In genomic region chr5:154442801-154443200, GRCh38 we compare ENCODE assay signal across 26 cellular contexts. TPM values are rescaled to one million over a fixed set of nuclear protein-coding genes. Genes with fewer than 3 reads are reported as not detected.
"Had no signal": no experiment of that assay in that cellular context is flagged by ENCODE, and none has a peak within 500 bp of the region (broad histone marks: within the 10 kb centered on the region; RNA-seq: fewer than 3 reads in every experiment).

No MANE protein-coding gene starts in this region.

- H3K4me3 ChIP-seq: ascending aorta, body of pancreas, K562, PC-9 had no signal

- ATAC-seq: activated CD8-positive, alpha-beta memory T cell treated with anti-CD3 and anti-CD28 coated beads, Interleukin-2, amount 10 ng/mL, durations not matched to agents 7 days and 5 days; activated naive CD4-positive, alpha-beta T cell treated with anti-CD3 and anti-CD28 coated beads, Interleukin-2, amount 50 U/mL, for 72 hours; activated naive CD8-positive, alpha-beta T cell treated with anti-CD3 and anti-CD28 coated beads, Interleukin-2, amount 50 U/mL, for 24 hours; body of pancreas; K562; T-helper 17 cell had no signal

- H3K27me3 Mint-ChIP-seq: activated B cell treated with CpG ODN at 0.5 μM for 24 hours; activated CD4-positive, alpha-beta T cell treated with anti-CD3 and anti-CD28 coated beads, Interleukin-2, amount 10 ng/mL, durations not matched to agents 24 days and 14 days; activated CD8-positive, alpha-beta memory T cell treated with anti-CD3 and anti-CD28 coated beads, Interleukin-2, amount 10 ng/mL, durations not matched to agents 7 days and 5 days; activated naive CD8-positive, alpha-beta T cell treated with anti-CD3 and anti-CD28 coated beads, Interleukin-2, amount 50 U/mL, for 24 hours; activated T-cell treated with anti-CD3 and anti-CD28 coated beads, Interleukin-2, amount 50 U/mL, for 24 hours; T-helper 17 cell had no signal

- H3K27ac ChIP-seq: ascending aorta, body of pancreas, PC-9 had no signal

- H3K9me3 ChIP-seq: ascending aorta, body of pancreas had no signal

- H3K4me3 Mint-ChIP-seq: activated B cell treated with CpG ODN at 0.5 μM for 24 hours; activated CD4-positive, alpha-beta T cell treated with anti-CD3 and anti-CD28 coated beads, Interleukin-2, amount 10 ng/mL, durations not matched to agents 24 days and 14 days; activated CD8-positive, alpha-beta memory T cell treated with anti-CD3 and anti-CD28 coated beads, Interleukin-2, amount 10 ng/mL, durations not matched to agents 7 days and 5 days; activated naive CD8-positive, alpha-beta T cell treated with anti-CD3 and anti-CD28 coated beads, Interleukin-2, amount 50 U/mL, for 24 hours; activated T-cell treated with anti-CD3 and anti-CD28 coated beads, Interleukin-2, amount 50 U/mL, for 24 hours; T-helper 17 cell had no signal

- H3K27me3 ChIP-seq: ascending aorta, body of pancreas had no signal

- H3K9me3 Mint-ChIP-seq: activated B cell treated with CpG ODN at 0.5 μM for 24 hours; activated CD4-positive, alpha-beta T cell treated with anti-CD3 and anti-CD28 coated beads, Interleukin-2, amount 10 ng/mL, durations not matched to agents 24 days and 14 days; activated naive CD4-positive, alpha-beta T cell treated with anti-CD3 and anti-CD28 coated beads, Interleukin-2, amount 50 U/mL, for 72 hours; activated naive CD8-positive, alpha-beta T cell treated with anti-CD3 and anti-CD28 coated beads, Interleukin-2, amount 50 U/mL, for 24 hours; activated T-cell treated with anti-CD3 and anti-CD28 coated beads, Interleukin-2, amount 50 U/mL, for 24 hours; activated T-helper 1 cell treated with anti-CD3 and anti-CD28 coated beads, Interleukin-12 subunit alpha, Interleukin-12 subunit beta, Interleukin-2, Interleukin-4 antibody, amounts not matched to agents 30 ng/mL and 10 ng/mL and 1 ng/mL, durations not matched to agents 14 hours and 24 hours and 36 hours had no signal

- DNase-seq: activated B cell treated with CpG ODN at 0.5 μM for 24 hours; activated CD4-positive, alpha-beta T cell treated with anti-CD3 and anti-CD28 coated beads for 1 hour; activated CD4-positive, alpha-beta T cell treated with anti-CD3 and anti-CD28 coated beads, Interleukin-2, amount 10 ng/mL, durations not matched to agents 24 days and 14 days; activated CD4-positive, alpha-beta T cell treated with anti-CD3 and anti-CD28 coated beads, Interleukin-2, amount 50 U/mL, for 48 hours; activated CD8-positive, alpha-beta memory T cell treated with anti-CD3 and anti-CD28 coated beads, Interleukin-2, amount 10 ng/mL, durations not matched to agents 7 days and 5 days; activated effector memory CD4-positive, alpha-beta T cell treated with Interleukin-2 at 50 U/mL for 16 hours; activated naive CD4-positive, alpha-beta T cell; activated naive CD8-positive, alpha-beta T cell treated with anti-CD3 and anti-CD28 coated beads, Interleukin-2, amount 50 U/mL, for 24 hours; activated T-cell treated with anti-CD3 and anti-CD28 coated beads, Interleukin-2, amount 50 U/mL, for 24 hours; amniotic stem cell; body of pancreas; Karpas-422; NCI-H1105 treated with DMSO at 0.1 percent for 48 hours; NCI-H1436 treated with DMSO at 0.1 percent for 48 hours; NCI-H187; NCI-H2081; NCI-H510A treated with DMSO at 0.1 percent for 48 hours; NCI-H69; PC-9; SIG-M5; T-helper 17 cell; T-helper 9 cell had no signal

- H3K27ac Mint-ChIP-seq: activated B cell treated with CpG ODN at 0.5 μM for 24 hours; activated CD4-positive, alpha-beta T cell treated with anti-CD3 and anti-CD28 coated beads, Interleukin-2, amount 10 ng/mL, durations not matched to agents 24 days and 14 days; activated CD8-positive, alpha-beta memory T cell treated with anti-CD3 and anti-CD28 coated beads, Interleukin-2, amount 10 ng/mL, durations not matched to agents 7 days and 5 days; activated naive CD4-positive, alpha-beta T cell treated with anti-CD3 and anti-CD28 coated beads, Interleukin-2, amount 50 U/mL, for 72 hours; activated naive CD8-positive, alpha-beta T cell treated with anti-CD3 and anti-CD28 coated beads, Interleukin-2, amount 50 U/mL, for 24 hours; activated T-cell treated with anti-CD3 and anti-CD28 coated beads, Interleukin-2, amount 50 U/mL, for 24 hours; activated T-helper 1 cell treated with anti-CD3 and anti-CD28 coated beads, Interleukin-12 subunit alpha, Interleukin-12 subunit beta, Interleukin-2, Interleukin-4 antibody, amounts not matched to agents 30 ng/mL and 10 ng/mL and 1 ng/mL, durations not matched to agents 14 hours and 24 hours and 36 hours; T-helper 17 cell had no signal

RNA-seq across cellular contexts. Expression of gene HAND1, which starts 35.2 kb away (rescaled TPM):
- total RNA-seq: activated B cell treated with CpG ODN at 0.5 μM for 24 hours; activated CD4-positive, alpha-beta T cell treated with anti-CD3 and anti-CD28 coated beads, Interleukin-2, amount 10 ng/mL, durations not matched to agents 24 days and 14 days; activated CD8-positive, alpha-beta memory T cell treated with anti-CD3 and anti-CD28 coated beads, Interleukin-2, amount 10 ng/mL, durations not matched to agents 7 days and 5 days; activated naive CD4-positive, alpha-beta T cell treated with anti-CD3 and anti-CD28 coated beads, Interleukin-2, amount 50 U/mL, for 72 hours; activated T-helper 1 cell treated with anti-CD3 and anti-CD28 coated beads, Interleukin-12 subunit alpha, Interleukin-12 subunit beta, Interleukin-2, Interleukin-4 antibody, amounts not matched to agents 30 ng/mL and 10 ng/mL and 1 ng/mL, durations not matched to agents 14 hours and 24 hours and 36 hours; ascending aorta; body of pancreas; K562; PC-9; T-helper 17 cell had no signal
- polyA plus RNA-seq: K562 had no signal
